8 cellular contexts compared by ENCODE assay signal in the genomic region with DNA sequence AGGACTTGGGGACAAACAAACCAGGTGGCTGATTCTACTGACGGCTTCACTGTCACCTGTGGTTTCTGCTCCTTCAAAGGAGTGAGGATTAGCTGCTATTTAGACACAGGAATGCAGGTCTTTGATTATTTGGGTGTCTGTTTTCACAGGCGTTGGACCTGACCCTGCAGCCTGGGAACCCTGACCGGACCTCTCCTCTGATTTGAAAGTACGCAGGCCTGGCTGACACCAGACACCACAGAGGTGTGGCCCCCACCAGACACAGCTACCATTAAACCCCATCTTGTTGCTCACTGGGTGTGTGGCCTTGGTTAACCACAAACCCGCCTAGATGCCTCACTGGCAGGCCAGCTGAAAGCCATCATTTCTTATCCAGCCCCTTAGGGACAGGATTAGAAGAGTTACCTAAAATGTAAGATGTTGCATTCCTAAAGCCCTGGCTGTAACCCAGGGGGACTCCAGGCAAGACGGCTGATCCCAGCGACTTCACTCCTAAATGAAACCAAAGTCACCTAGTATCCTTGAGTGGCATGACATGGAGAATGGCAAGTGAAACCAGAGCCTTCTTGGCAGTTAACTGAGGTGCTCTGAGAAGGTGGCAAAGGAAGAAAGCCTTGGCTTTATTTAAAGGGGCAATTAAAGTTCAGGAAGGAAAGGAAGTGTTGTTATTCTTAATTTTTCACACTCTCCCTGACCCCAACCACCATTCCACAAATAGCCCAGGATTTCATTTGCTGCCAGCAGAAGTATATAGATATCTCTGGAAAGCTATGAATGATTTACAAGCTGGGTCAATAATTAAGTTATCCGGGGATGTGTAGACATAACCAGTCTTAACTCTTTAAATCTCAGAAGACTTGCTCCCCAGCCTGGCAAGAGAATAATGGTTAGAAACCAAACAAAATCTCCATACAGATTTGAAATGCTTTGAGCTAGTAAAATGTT.
DNase-seq lines count a peak whose midpoint lies in the region; ATAC-seq, FAIRE-seq and TF ChIP-seq lines count a peak whose summit lies in the region.

No MANE protein-coding gene starts in this region.

- no peak for TF ChIP-seq POLR2A in heart left ventricle (IDR thresholded peaks at IDR 0.05)

- CTCF ChIA-PET in GM10248 (lab: Yijun Ruan, JAX), result no interaction called here

- H3K27me3 ChIP-seq in duodenal mucosa (ENCODE audit: control insufficient read depth in 1 of 2, insufficient read depth in 2 of 2, low read length in 2 of 2) (no peaks in the 10 kb centered on the region), heart left ventricle (peaks cover 0 to 17% (median 0%) of the 10 kb centered on the region in 9 donors)

- 36 to 49% (median 47%) methylated on average over 7 to 8 of the region's 8 CpGs for WGBS in heart left ventricle, 4 donors

- no peak overlapping the region for H3K9ac ChIP-seq in duodenal mucosa (ENCODE audit: low read depth in 1 of 2, low read length in 2 of 2)

- intact Hi-C loops in heart left ventricle (cut with DNase I), result no loop called here

- FAIRE-seq in HTR-8/SVneo (lab: Jason Lieb, UNC), result peak; percentile 44

- TF ChIP-seq CTCF in GM10248 (IDR thresholded peaks at IDR 0.05; ENCODE audit: control extremely low read depth, extremely low read depth, low read depth, missing control alignments), result no peak
- no peak for TF ChIP-seq CTCF in heart left ventricle (IDR thresholded peaks at IDR 0.05)

- H3K4me1 ChIP-seq in duodenal mucosa (ENCODE audit: control insufficient read depth in 1 of 2, insufficient read depth in 2 of 2, low read length in 2 of 2) (peaks cover 11 to 17% of the 10 kb centered on the region in 2 donors), heart left ventricle (no peaks in the 10 kb centered on the region)

- H3K4me3 ChIP-seq in duodenal mucosa (ENCODE audit: low read depth in 1 of 2, low read length in 2 of 2), result peak overlapping the region; percentile 8 to 46
- H3K4me3 ChIP-seq in heart left ventricle, result no peak overlapping the region

- POLR2A ChIA-PET in GM10248 (lab: Yijun Ruan, JAX), result no interaction called here

- peak overlapping the region; percentile 65 for H3K27ac ChIP-seq in duodenal mucosa (ENCODE audit: low read depth, low read length)
- no peak overlapping the region for H3K27ac ChIP-seq in heart left ventricle

- no peak for ATAC-seq in heart left ventricle

- H3K9me3 ChIP-seq in duodenal mucosa (ENCODE audit: control insufficient read depth in 1 of 2, low read length in 2 of 2), result no peaks in the 10 kb centered on the region
- H3K9me3 ChIP-seq in heart left ventricle, result peaks cover 0 to 2% (median 0%) of the 10 kb centered on the region in 12 donors

- H3K36me3 ChIP-seq in duodenal mucosa (ENCODE audit: control insufficient read depth in 1 of 2, insufficient read depth in 2 of 2, low read length in 2 of 2), result no peaks in the 10 kb centered on the region
- H3K36me3 ChIP-seq in heart left ventricle, result no peaks in the 10 kb centered on the region

- peak; percentile 52 for DNase-seq in NK-92 treated with Interleukin-12 subunit alpha and Interleukin-12 subunit beta, amount 100 ng/mL, for 24 hours (lab: John Stamatoyannopoulos, UW)
- DNase-seq in NK-92 (lab: John Stamatoyannopoulos, UW; ENCODE audit: unreplicated experiment) (no peak), HTR-8/SVneo (ENCODE audit: insufficient read length, low spot score) (peak; percentile 57), GM10248 (ENCODE audit: extremely low spot score) (no peak), heart left ventricle (no peak)
- DNase-seq in stimulated activated CD8-positive, alpha-beta memory T cell treated with anti-CD3 and anti-CD28 coated beads, Interleukin-4, amount 100 ng/mL, for 48 hours, result peak; percentile 23
- DNase-seq in effector CD4-positive, alpha-beta T cell, result no peak

Comparison
In these comparisons a context has a peak if more than half of its experiments do, and no peak if none do; other contexts are left out.
1. DNase-seq: peak in NK-92 treated with Interleukin-12 subunit alpha and Interleukin-12 subunit beta, amount 100 ng/mL, for 24 hours (single experiment), HTR-8/SVneo (single experiment) and stimulated activated CD8-positive, alpha-beta memory T cell treated with anti-CD3 and anti-CD28 coated beads, Interleukin-4, amount 100 ng/mL, for 48 hours (single experiment); none in NK-92 (single experiment), effector CD4-positive, alpha-beta T cell (single experiment), GM10248 (single experiment) and heart left ventricle (0 of 5).
2. H3K4me3 ChIP-seq: peak in duodenal mucosa (2 of 2); none in heart left ventricle (0 of 12).